ENCODE assay signal across 19 cellular contexts in the genomic region with DNA sequence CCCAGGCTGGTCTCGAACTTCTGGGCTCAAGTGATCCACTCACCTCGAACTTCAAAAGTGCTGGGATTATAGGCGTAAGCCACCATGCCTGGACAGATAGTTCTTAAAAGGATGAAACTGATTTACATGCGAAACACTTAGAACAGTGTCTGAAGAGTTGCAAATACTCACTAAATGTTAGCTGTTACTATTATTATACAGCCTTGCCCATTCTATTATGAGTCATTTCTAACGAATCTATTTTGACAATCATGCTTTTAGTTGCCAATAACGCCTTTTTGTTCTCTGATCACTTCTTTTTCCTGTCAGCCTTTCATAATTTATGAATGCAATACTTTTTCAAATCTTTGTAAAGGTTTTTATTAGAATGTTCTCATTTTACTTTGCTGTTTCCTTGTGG.
DNase-seq lines count a peak whose midpoint lies in the region; ATAC-seq lines count a peak whose summit lies in the region.
"Had no signal": no experiment of that assay in that cellular context is flagged by ENCODE, and none has a peak within 500 bp of the region (broad histone marks: within the 10 kb centered on the region; RNA-seq: fewer than 3 reads in every experiment).

No MANE protein-coding gene starts in this region.

- H3K9me2 ChIP-seq in GM23248 (ENCODE audit: insufficient read depth): no peaks in the 10 kb centered on the region

- H3K4me1 ChIP-seq in GM23248 (ENCODE audit: insufficient read depth): peaks cover 6% of the 10 kb centered on the region; the same call in 1 of the 2 replicates

- H2AFZ ChIP-seq in GM23248: no peak overlapping the region

- no peaks in the 10 kb centered on the region for H3K36me3 Mint-ChIP-seq in activated naive CD4-positive, alpha-beta T cell treated with anti-CD3 and anti-CD28 coated beads for 36 hours (ENCODE audit: low read depth)

- no peak overlapping the region for H3K9ac ChIP-seq in GM23248

- no peak overlapping the region for H3K4me3 ChIP-seq in GM23248

- no peak overlapping the region for H3K4me3 Mint-ChIP-seq in activated naive CD4-positive, alpha-beta T cell treated with anti-CD3 and anti-CD28 coated beads for 36 hours

- H3K27ac Mint-ChIP-seq in activated naive CD4-positive, alpha-beta T cell treated with anti-CD3 and anti-CD28 coated beads for 36 hours: no peak overlapping the region

- no peaks in the 10 kb centered on the region for H3K27me3 ChIP-seq in GM23248 (replicated peaks; ENCODE audit: insufficient read depth)

- H3K9me3 Mint-ChIP-seq in activated naive CD4-positive, alpha-beta T cell treated with anti-CD3 and anti-CD28 coated beads for 36 hours: no peaks in the 10 kb centered on the region

- in situ Hi-C loops in GM23248 (cut with MboI): no loop called here
- in situ Hi-C loops in SK-MEL-5 (cut with HindIII; ENCODE audit: low pct_unique_long_range_greater_than_20kb, low sequenced_read_pairs): no loop called here

- H3K4me1 Mint-ChIP-seq in activated naive CD4-positive, alpha-beta T cell treated with anti-CD3 and anti-CD28 coated beads for 36 hours (ENCODE audit: low read depth): peaks cover 5% of the 10 kb centered on the region

- no peak overlapping the region for H3K4me2 ChIP-seq in GM23248 (ENCODE audit: unreplicated experiment)

- intact Hi-C loops in activated naive CD4-positive, alpha-beta T cell treated with anti-CD3 and anti-CD28 coated beads for 36 hours (cut with micrococcal nuclease): no loop called here

- no peaks in the 10 kb centered on the region for H3F3A ChIP-seq in GM23248 (ENCODE audit: insufficient read depth)

- no peaks in the 10 kb centered on the region for H4K20me1 ChIP-seq in GM23248 (ENCODE audit: insufficient read depth)

- ATAC-seq in GM19324 (IDR thresholded peaks at IDR 0.05; ENCODE audit: low FRiP score, unreplicated experiment): no peak
- no peak for ATAC-seq in stimulated activated naive CD8-positive, alpha-beta T cell treated with anti-CD3 and anti-CD28 coated beads, Interleukin-15, Interleukin-2, amounts not matched to agents 100 U/mL and 50 U/mL, for 24 hours

- CTCF ChIA-PET in activated naive CD4-positive, alpha-beta T cell treated with anti-CD3 and anti-CD28 coated beads for 36 hours (lab: Charles Lee): interaction anchor here (1.2 kb wide), 1 partner anchor 24 kb away, joined by 3 read pairs; no protein-coding TSS in a partner anchor

- H3K27ac ChIP-seq in GM23248: no peak overlapping the region

- H3K36me3 ChIP-seq in GM23248 (ENCODE audit: low read depth): no peaks in the 10 kb centered on the region

- no peaks in the 10 kb centered on the region for H3K9me3 ChIP-seq in GM23248 (ENCODE audit: low read depth)

- no peaks in the 10 kb centered on the region for H3K79me2 ChIP-seq in GM23248 (ENCODE audit: insufficient read depth)

- no peaks in the 10 kb centered on the region for H3K27me3 Mint-ChIP-seq in activated naive CD4-positive, alpha-beta T cell treated with anti-CD3 and anti-CD28 coated beads for 36 hours (ENCODE audit: low read depth)

- DNase-seq in GM03348 (ENCODE audit: low spot score) (peak; percentile 27), GM23248 (peak; percentile 14), SK-MEL-5 (ENCODE audit: low read depth, low spot score) (peak; percentile 17), lung microvascular endothelial cell (ENCODE audit: low read depth in 2 of 2) (peak; percentile 57 to 65), NCI-H510A (lab: John Stamatoyannopoulos, UW) (no peak)
- no peak for DNase-seq in activated naive CD4-positive, alpha-beta T cell treated with anti-CD3 and anti-CD28 coated beads for 36 hours
- DNase-seq in stimulated activated naive CD8-positive, alpha-beta T cell treated with anti-CD3 and anti-CD28 coated beads, Interleukin-15, Interleukin-2, amounts not matched to agents 100 U/mL and 50 U/mL, for 24 hours: no peak
- DNase-seq: DMS153, DND-41, H7, KBM-7, MV-4-11, NCI-H1105, NCI-H1436 treated with DMSO at 0.1 percent for 48 hours, NCI-H187 treated with DMSO at 0.1 percent for 48 hours, NCI-H2107, NCI-H524 treated with DMSO at 0.1 percent for 48 hours, NCI-H774 had no signal

- 60 to 63% methylated on average over 6 of the region's 6 CpGs for WGBS in GM23248 (ENCODE audit: low coverage in 1 of 2, low lambda C conversion rate in 2 of 2, missing lambda C conversion rate in 2 of 2), 2 experiments

Comparison
In these comparisons a context has a peak if more than half of its experiments do, and no peak if none do; other contexts are left out.
1. DNase-seq: peak in GM03348 (single experiment), GM23248 (single experiment), SK-MEL-5 (single experiment) and lung microvascular endothelial cell (2 of 2); none in activated naive CD4-positive, alpha-beta T cell treated with anti-CD3 and anti-CD28 coated beads for 36 hours (single experiment), stimulated activated naive CD8-positive, alpha-beta T cell treated with anti-CD3 and anti-CD28 coated beads, Interleukin-15, Interleukin-2, amounts not matched to agents 100 U/mL and 50 U/mL, for 24 hours (single experiment) and NCI-H510A (single experiment).